In genomic region chr2:68908392-68908970, GRCh38 we compare ENCODE assay signal across 8 cellular contexts. TPM values are rescaled to one million over a fixed set of nuclear protein-coding genes. Genes with fewer than 3 reads are reported as not detected.
DNase-seq lines count a peak whose midpoint lies in the region; ATAC-seq lines count a peak whose summit lies in the region.

No MANE protein-coding gene starts in this region.

- H3K4me3 Mint-ChIP-seq in stimulated activated naive CD8-positive, alpha-beta T cell treated with anti-CD3 and anti-CD28 coated beads, Interleukin-15, Interleukin-2, amounts not matched to agents 100 ng/mL and 50 ng/mL, for 24 hours = peak overlapping the region; percentile 31

- H3K36me3 Mint-ChIP-seq in stimulated activated naive CD8-positive, alpha-beta T cell treated with anti-CD3 and anti-CD28 coated beads, Interleukin-15, Interleukin-2, amounts not matched to agents 100 ng/mL and 50 ng/mL, for 24 hours (ENCODE audit: low read depth) = no peaks in the 10 kb centered on the region

- H3K27me3 Mint-ChIP-seq in stimulated activated naive CD8-positive, alpha-beta T cell treated with anti-CD3 and anti-CD28 coated beads, Interleukin-15, Interleukin-2, amounts not matched to agents 100 ng/mL and 50 ng/mL, for 24 hours = no peaks in the 10 kb centered on the region

- peaks cover 40% of the 10 kb centered on the region for H3K4me1 Mint-ChIP-seq in stimulated activated naive CD8-positive, alpha-beta T cell treated with anti-CD3 and anti-CD28 coated beads, Interleukin-15, Interleukin-2, amounts not matched to agents 100 ng/mL and 50 ng/mL, for 24 hours (ENCODE audit: low read depth)

- H3K27ac Mint-ChIP-seq in stimulated activated naive CD8-positive, alpha-beta T cell treated with anti-CD3 and anti-CD28 coated beads, Interleukin-15, Interleukin-2, amounts not matched to agents 100 ng/mL and 50 ng/mL, for 24 hours = peak overlapping the region; percentile 94

- ATAC-seq in HG03045 (IDR thresholded peaks at IDR 0.05; ENCODE audit: unreplicated experiment) = peak; percentile 96

- no peaks in the 10 kb centered on the region for H3K9me3 Mint-ChIP-seq in stimulated activated naive CD8-positive, alpha-beta T cell treated with anti-CD3 and anti-CD28 coated beads, Interleukin-15, Interleukin-2, amounts not matched to agents 100 ng/mL and 50 ng/mL, for 24 hours

- DNase-seq in activated gamma-delta T cell treated with Interleukin-2 at 50 U/mL for 16 hours (peak; percentile 84), activated gamma-delta T cell (lab: John Stamatoyannopoulos, UW) (no peak), NCI-H2171 (lab: John Stamatoyannopoulos, UW) (peak; percentile 83), dedifferentiated amniotic fluid mesenchymal stem cell (ENCODE audit: extremely low spot score) (peak; percentile 45), mucosa of gallbladder (ENCODE audit: low spot score) (peak; percentile 92)
- DNase-seq in activated CD4-positive, CD25-positive, alpha-beta regulatory T cell treated with anti-CD3 and anti-CD28 coated beads, Interleukin-2, amount 50 U/mL, for 16 hours (ENCODE audit: low read depth, low spot score) = peak; percentile 76

RNA-seq across cellular contexts. Expression of gene BMP10, which starts 37.3 kb away (rescaled TPM):
- not detected for total RNA-seq in mucosa of gallbladder

RNA-seq across cellular contexts. Expression of gene GKN2, which starts 44.2 kb away (rescaled TPM):
- not detected for total RNA-seq in mucosa of gallbladder
